Comparison of ENCODE assay signal across 24 cellular contexts in genomic region chr13:110600261-110600819, GRCh38.
"Had no signal": no experiment of that assay in that cellular context is flagged by ENCODE, and none has a peak within 500 bp of the region (broad histone marks: within the 10 kb centered on the region; RNA-seq: fewer than 3 reads in every experiment).

No MANE protein-coding gene starts in this region.

- H3K27ac ChIP-seq: body of pancreas, coronary artery, right atrium auricular region, tibial nerve had no signal

- ATAC-seq: activated T-cell treated with anti-CD3 and anti-CD28 coated beads, Interleukin-2, amount 50 U/mL, for 72 hours; body of pancreas; left cardiac atrium; naive thymus-derived CD8-positive, alpha-beta T cell; stimulated activated naive B cell treated with anti-CD40 and anti-IgM and Interleukin-4, amounts not matched to agents 10 μg/mL and 1 μg/mL and 100 μg/mL, for 72 hours had no signal

- H3K9me3 Mint-ChIP-seq: activated CD4-positive, alpha-beta memory T cell treated with anti-CD3 and anti-CD28 coated beads, Interleukin-2, amount 10 ng/mL, durations not matched to agents 7 days and 5 days; activated naive CD8-positive, alpha-beta T cell treated with anti-CD3 and anti-CD28 coated beads for 36 hours; activated T-cell treated with anti-CD3 and anti-CD28 coated beads, Interleukin-2, amount 50 U/mL, for 72 hours; naive thymus-derived CD8-positive, alpha-beta T cell; stimulated activated naive B cell treated with anti-CD40 and anti-IgM and Interleukin-4, amounts not matched to agents 10 μg/mL and 1 μg/mL and 100 μg/mL, for 72 hours had no signal

- H3K4me3 Mint-ChIP-seq: activated CD4-positive, alpha-beta memory T cell treated with anti-CD3 and anti-CD28 coated beads, Interleukin-2, amount 10 ng/mL, durations not matched to agents 7 days and 5 days; activated naive CD8-positive, alpha-beta T cell treated with anti-CD3 and anti-CD28 coated beads for 36 hours; activated T-cell treated with anti-CD3 and anti-CD28 coated beads, Interleukin-2, amount 50 U/mL, for 72 hours; immature natural killer cell; naive thymus-derived CD8-positive, alpha-beta T cell; stimulated activated naive B cell treated with anti-CD40 and anti-IgM and Interleukin-4, amounts not matched to agents 10 μg/mL and 1 μg/mL and 100 μg/mL, for 72 hours had no signal

- H3K27ac Mint-ChIP-seq: activated CD4-positive, alpha-beta memory T cell treated with anti-CD3 and anti-CD28 coated beads, Interleukin-2, amount 10 ng/mL, durations not matched to agents 7 days and 5 days; activated naive CD8-positive, alpha-beta T cell treated with anti-CD3 and anti-CD28 coated beads for 36 hours; activated T-cell treated with anti-CD3 and anti-CD28 coated beads, Interleukin-2, amount 50 U/mL, for 72 hours; immature natural killer cell; progenitor cell of endocrine pancreas; stimulated activated naive B cell treated with anti-CD40 and anti-IgM and Interleukin-4, amounts not matched to agents 10 μg/mL and 1 μg/mL and 100 μg/mL, for 72 hours had no signal

- H3K4me3 ChIP-seq: body of pancreas, coronary artery, lung, right atrium auricular region, tibial nerve had no signal

- FAIRE-seq: endothelial cell of umbilical vein had no signal

- H3K27me3 Mint-ChIP-seq: progenitor cell of endocrine pancreas had no signal

- H3K4me1 Mint-ChIP-seq: activated CD4-positive, alpha-beta memory T cell treated with anti-CD3 and anti-CD28 coated beads, Interleukin-2, amount 10 ng/mL, durations not matched to agents 7 days and 5 days; activated naive CD8-positive, alpha-beta T cell treated with anti-CD3 and anti-CD28 coated beads for 36 hours; immature natural killer cell; naive thymus-derived CD8-positive, alpha-beta T cell had no signal

- H3K36me3 ChIP-seq: right atrium auricular region, tibial nerve had no signal

- H3K4me1 ChIP-seq: body of pancreas, right atrium auricular region, tibial nerve had no signal

- DNase-seq: activated CD4-positive, alpha-beta memory T cell treated with anti-CD3 and anti-CD28 coated beads, Interleukin-2, amount 10 ng/mL, durations not matched to agents 7 days and 5 days; activated CD4-positive, alpha-beta T cell treated with anti-CD3 and anti-CD28 coated beads for 4 hours; activated CD8-positive, alpha-beta memory T cell treated with anti-CD3 and anti-CD28 coated beads, Interleukin-2, amount 50 U/mL, for 4 hours; activated gamma-delta T cell treated with Interleukin-2 at 50 U/mL for 16 hours; activated naive CD8-positive, alpha-beta T cell treated with anti-CD3 and anti-CD28 coated beads for 36 hours; activated T-cell treated with anti-CD3 and anti-CD28 coated beads, Interleukin-2, amount 50 U/mL, for 72 hours; amygdala; body of pancreas; caudate nucleus; effector CD4-positive, alpha-beta T cell; foreskin fibroblast; glutamatergic neuron; immature natural killer cell; left cardiac atrium; naive thymus-derived CD8-positive, alpha-beta T cell; occipital lobe; stimulated activated CD4-positive, alpha-beta T cell treated with anti-CD3 and anti-CD28 coated beads, Interleukin-4, amount 100 ng/mL, for 1 hour; stimulated activated naive B cell treated with anti-CD40 and anti-IgM and Interleukin-4, amounts not matched to agents 10 μg/mL and 1 μg/mL and 100 μg/mL, for 72 hours had no signal

- H3K27me3 ChIP-seq: body of pancreas, right atrium auricular region, tibial nerve had no signal

- H3K9me3 ChIP-seq: body of pancreas, right atrium auricular region, tibial nerve had no signal

- H3K36me3 Mint-ChIP-seq: activated naive CD8-positive, alpha-beta T cell treated with anti-CD3 and anti-CD28 coated beads for 36 hours; immature natural killer cell; stimulated activated naive B cell treated with anti-CD40 and anti-IgM and Interleukin-4, amounts not matched to agents 10 μg/mL and 1 μg/mL and 100 μg/mL, for 72 hours had no signal
